1 cellular context compared by ENCODE assay signal in the genomic region with DNA sequence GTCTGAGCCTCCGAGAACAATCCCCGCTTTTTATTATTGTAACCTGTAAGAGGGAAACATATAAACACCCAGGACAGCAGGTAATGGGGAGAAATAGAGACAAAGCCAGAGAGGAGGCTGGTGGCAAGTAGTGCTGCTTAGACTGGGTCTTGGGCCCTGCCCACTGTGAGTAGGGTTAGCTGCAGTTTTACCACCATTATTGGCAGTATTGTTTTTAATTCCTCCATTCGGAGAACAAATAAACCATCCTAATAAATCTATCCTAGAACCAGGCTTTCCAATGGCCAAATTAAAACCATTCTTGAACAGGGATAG.
A peak's percentile ranks its signal among the peaks of the same experiment; 100 is the strongest.
TF ChIP-seq lines count a peak whose summit lies in the region.

No MANE protein-coding gene starts in this region.

TF ChIP-seq in H1, 55 proteins besides CTCF, POLR2A, EP300 and RAD21:
- TF ChIP-seq TBP (IDR thresholded peaks at IDR 0.05; ENCODE audit: low read depth, low read length): no peak
- no peak for TF ChIP-seq CHD2 (IDR thresholded peaks at IDR 0.05; ENCODE audit: low read length)
- TF ChIP-seq EZH2 (IDR thresholded peaks at IDR 0.05; ENCODE audit: low read depth, low read length, severe bottlenecking): peak; percentile 14
- TF ChIP-seq GTF2F1 (IDR thresholded peaks at IDR 0.05; ENCODE audit: borderline replicate concordance, low read depth, low read length): no peak
- no peak for TF ChIP-seq JUN (IDR thresholded peaks at IDR 0.05; ENCODE audit: low read depth, low read length)
- no peak for TF ChIP-seq PHF8 (conservative IDR thresholded peaks at IDR 0.05; ENCODE audit: low read depth, low read length)
- no peak for TF ChIP-seq TAF1 (IDR thresholded peaks at IDR 0.05; ENCODE audit: low read depth, low read length)
- no peak for TF ChIP-seq MAFK (IDR thresholded peaks at IDR 0.05; ENCODE audit: low read depth, low read length)
- no peak for TF ChIP-seq GABPA (IDR thresholded peaks at IDR 0.05; ENCODE audit: borderline replicate concordance, insufficient read depth, low read length)
